In the genomic region with DNA sequence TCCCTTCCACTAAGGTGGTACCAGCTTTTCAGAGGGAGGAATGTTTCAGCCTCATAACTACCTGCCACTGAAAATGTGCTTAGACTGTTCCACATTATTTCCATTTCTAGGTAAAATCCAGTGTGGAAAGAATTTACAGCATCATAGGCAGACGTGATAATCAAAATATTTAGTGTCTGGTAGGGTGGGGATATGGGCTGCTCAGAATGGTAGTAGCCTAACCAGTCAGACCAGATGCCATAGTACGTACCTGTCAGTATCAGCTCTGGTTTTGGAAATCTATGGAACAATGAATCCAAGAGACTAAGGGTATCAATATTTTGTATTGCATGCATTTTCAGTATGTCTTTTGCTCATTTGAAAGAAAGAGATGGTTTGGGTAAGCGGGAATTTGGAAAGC, we compare ENCODE assay signal across 26 cellular contexts.
"Had no signal": no experiment of that assay in that cellular context is flagged by ENCODE, and none has a peak within 500 bp of the region (broad histone marks: within the 10 kb centered on the region; RNA-seq: fewer than 3 reads in every experiment).

No MANE protein-coding gene starts in this region.

- H3K36me3 Mint-ChIP-seq: naive thymus-derived CD4-positive, alpha-beta T cell; natural killer cell treated with Interleukin-12 subunit alpha and Interleukin-12 subunit beta and Interleukin-15 and Interleukin-18, amount 100 ng/mL, for 72 hours; stimulated activated naive B cell treated with anti-CD40 and anti-IgM and Interleukin-4, amounts not matched to agents 10 μg/mL and 1 μg/mL and 100 μg/mL, for 72 hours had no signal

- H3K27me3 ChIP-seq: left lung, ovary, right atrium auricular region, stomach, testis, thyroid gland, transverse colon, uterus had no signal

- H3K9me3 ChIP-seq: left lung, lower lobe of right lung, ovary, right atrium auricular region, stomach, testis, thyroid gland, transverse colon, uterus had no signal

- H3K4me3 ChIP-seq: left lung, lower lobe of right lung, ovary, right atrium auricular region, skin epidermis, stomach, testis, thyroid gland, transverse colon, uterus had no signal

- H3K36me3 ChIP-seq: left lung, lower lobe of right lung, ovary, right atrium auricular region, stomach, thyroid gland, transverse colon, uterus had no signal

- H3K4me3 Mint-ChIP-seq: immature natural killer cell; naive thymus-derived CD4-positive, alpha-beta T cell; natural killer cell treated with Interleukin-12 subunit alpha and Interleukin-12 subunit beta and Interleukin-15 and Interleukin-18, amount 100 ng/mL, for 72 hours; stimulated activated naive B cell treated with anti-CD40 and anti-IgM and Interleukin-4, amounts not matched to agents 10 μg/mL and 1 μg/mL and 100 μg/mL, for 72 hours had no signal

- H3K4me1 ChIP-seq: lower lobe of right lung, right atrium auricular region, testis, thyroid gland, transverse colon, uterus had no signal

- DNase-seq: hypothalamus; immature natural killer cell; kidney; left colon; left lung; lower lobe of right lung; mammary epithelial cell; mesenchymal stem cell; naive thymus-derived CD4-positive, alpha-beta T cell; ovary; stimulated activated CD4-positive, alpha-beta T cell treated with anti-CD3 and anti-CD28 coated beads, Interleukin-12 subunit alpha, Interleukin-12 subunit beta, amount 100 ng/mL, for 4 hours; stimulated activated CD4-positive, alpha-beta T cell treated with anti-CD3 and anti-CD28 coated beads, Interleukin-15, amount 100 ng/mL, for 24 hours; stimulated activated CD4-positive, alpha-beta T cell treated with anti-CD3 and anti-CD28 coated beads, Interleukin-2, amount 100 ng/mL, for 24 hours; stimulated activated CD4-positive, alpha-beta T cell treated with anti-CD3 and anti-CD28 coated beads, Interleukin-4, amount 100 ng/mL, for 1 hour; stimulated activated naive B cell treated with anti-CD40 and anti-IgM and Interleukin-4, amounts not matched to agents 10 μg/mL and 1 μg/mL and 100 μg/mL, for 72 hours; stimulated activated naive CD8-positive, alpha-beta T cell treated with anti-CD3 and anti-CD28 coated beads, Interleukin-15, Interleukin-2, amounts not matched to agents 100 U/mL and 50 U/mL, for 24 hours; stomach; testis; thyroid gland; transverse colon; uterus had no signal

- H3K27ac Mint-ChIP-seq: immature natural killer cell; natural killer cell treated with Interleukin-12 subunit alpha and Interleukin-12 subunit beta and Interleukin-15 and Interleukin-18, amount 100 ng/mL, for 72 hours; progenitor cell of endocrine pancreas; stimulated activated naive B cell treated with anti-CD40 and anti-IgM and Interleukin-4, amounts not matched to agents 10 μg/mL and 1 μg/mL and 100 μg/mL, for 72 hours had no signal

- H3K4me1 Mint-ChIP-seq: immature natural killer cell had no signal

- H3K9me3 Mint-ChIP-seq: immature natural killer cell; naive thymus-derived CD4-positive, alpha-beta T cell; natural killer cell treated with Interleukin-12 subunit alpha and Interleukin-12 subunit beta and Interleukin-15 and Interleukin-18, amount 100 ng/mL, for 72 hours had no signal

- H3K27ac ChIP-seq: left lung, lower lobe of right lung, ovary, right atrium auricular region, skin epidermis, testis, thyroid gland, transverse colon, uterus had no signal

- FAIRE-seq: islet of Langerhans, kidney had no signal
